In genomic region chr12:55925371-55925770, GRCh38 we compare ENCODE assay signal across 10 cellular contexts. TPM values are rescaled to one million over a fixed set of nuclear protein-coding genes. Genes with fewer than 3 reads are reported as not detected.
DNase-seq lines count a peak whose midpoint lies in the region; ATAC-seq and TF ChIP-seq lines count a peak whose summit lies in the region.
"Had no signal": no experiment of that assay in that cellular context is flagged by ENCODE, and none has a peak within 500 bp of the region (broad histone marks: within the 10 kb centered on the region; RNA-seq: fewer than 3 reads in every experiment).

No MANE protein-coding gene starts in this region.

- H3K36me3 Mint-ChIP-seq in activated CD4-positive, alpha-beta T cell treated with anti-CD3 and anti-CD28 coated beads, Interleukin-2, amount 10 ng/mL, durations not matched to agents 7 days and 5 days (ENCODE audit: low read depth): peaks cover 50% of the 10 kb centered on the region

- H3K4me3 Mint-ChIP-seq in activated CD4-positive, alpha-beta T cell treated with anti-CD3 and anti-CD28 coated beads, Interleukin-2, amount 10 ng/mL, durations not matched to agents 7 days and 5 days: peak overlapping the region; percentile 89

- peak overlapping the region; percentile 96 for H3K4me3 ChIP-seq in NB4 (ENCODE audit: low read depth, low read length)
- H3K4me3 ChIP-seq in choroid plexus epithelial cell (ENCODE audit: low read depth, low read length): no peak overlapping the region
- peak overlapping the region in 1 of 2 donors; percentile 73 for H3K4me3 ChIP-seq in prostate gland
- no peak overlapping the region for H3K4me3 ChIP-seq in left lung

- H3K9me3 ChIP-seq in prostate gland: no peaks in the 10 kb centered on the region
- no peaks in the 10 kb centered on the region for H3K9me3 ChIP-seq in left lung
- H3K9me3 ChIP-seq: heart left ventricle had no signal

- CTCF ChIA-PET in activated CD4-positive, alpha-beta T cell treated with anti-CD3 and anti-CD28 coated beads, Interleukin-2, amount 10 ng/mL, durations not matched to agents 7 days and 5 days (lab: Charles Lee): interaction anchor here (0.6 to 6.8 kb wide), 15 partner anchors 9 to 209 kb away, joined by 3 to 45 read pairs (median 4); partner anchors contain the start of genes BLOC1S1, DNAJC14, ORMDL2 and RAB5B

- intact Hi-C loops in prostate gland (cut with DNase I) (loop anchor here (5.0 kb wide), 2 partner anchors 108 to 198 kb away; partner anchors contain the start of genes CD63, ORMDL2 and SARNP), left lung (cut with DNase I) (loop anchor here in 1 of 2 donors (10.0 kb wide), 1 partner anchor 91 kb away; no protein-coding TSS in a partner anchor)

- H3K4me1 ChIP-seq in prostate gland (replicated peaks) (peaks cover 12% of the 10 kb centered on the region), left lung (peaks cover 13 to 61% of the 10 kb centered on the region in 2 donors)

- TF ChIP-seq POLR2A in NB4 (IDR thresholded peaks at IDR 0.05; ENCODE audit: extremely low read depth, insufficient read length): no peak
- TF ChIP-seq POLR2A in prostate gland (IDR thresholded peaks at IDR 0.05): no peak

- H3K4me1 Mint-ChIP-seq in activated CD4-positive, alpha-beta T cell treated with anti-CD3 and anti-CD28 coated beads, Interleukin-2, amount 10 ng/mL, durations not matched to agents 7 days and 5 days: peaks cover 48% of the 10 kb centered on the region

- POLR2A ChIA-PET in activated CD4-positive, alpha-beta T cell treated with anti-CD3 and anti-CD28 coated beads, Interleukin-2, amount 10 ng/mL, durations not matched to agents 7 days and 5 days (lab: Charles Lee): no interaction called here

- no peaks in the 10 kb centered on the region for H3K27me3 Mint-ChIP-seq in activated CD4-positive, alpha-beta T cell treated with anti-CD3 and anti-CD28 coated beads, Interleukin-2, amount 10 ng/mL, durations not matched to agents 7 days and 5 days

- H3K27ac ChIP-seq in prostate gland: peak overlapping the region; percentile 94 to 97
- no peak overlapping the region for H3K27ac ChIP-seq in substantia nigra (ENCODE audit: low read depth, low read length, poor library complexity, severe bottlenecking)
- H3K27ac ChIP-seq in left lung: peak overlapping the region in 1 of 2 donors; percentile 10

- DNase-seq in activated CD4-positive, alpha-beta T cell treated with anti-CD3 and anti-CD28 coated beads, Interleukin-2, amount 10 ng/mL, durations not matched to agents 7 days and 5 days: no peak
- DNase-seq in activated CD4-positive, alpha-beta T cell treated with anti-CD3 and anti-CD28 coated beads for 4 hours: no peak
- DNase-seq in NB4 (ENCODE audit: low read depth) (no peak), choroid plexus epithelial cell (ENCODE audit: low read depth) (peak; percentile 4), prostate gland (ENCODE audit: low spot score) (no peak), substantia nigra (lab: John Stamatoyannopoulos, UW) (no peak), left lung (no peak)
- DNase-seq: heart left ventricle, NCI-H1417 had no signal

- no peaks in the 10 kb centered on the region for H3K9me3 Mint-ChIP-seq in activated CD4-positive, alpha-beta T cell treated with anti-CD3 and anti-CD28 coated beads, Interleukin-2, amount 10 ng/mL, durations not matched to agents 7 days and 5 days

- peak overlapping the region; percentile 99 for H3K27ac Mint-ChIP-seq in activated CD4-positive, alpha-beta T cell treated with anti-CD3 and anti-CD28 coated beads, Interleukin-2, amount 10 ng/mL, durations not matched to agents 7 days and 5 days

- H3K36me3 ChIP-seq in prostate gland (no peaks in the 10 kb centered on the region), left lung (peaks cover 0 to 30% of the 10 kb centered on the region in 2 donors)

- WGBS in prostate gland: 82% methylated on average over 4 of the region's 4 CpGs

- ATAC-seq in GM18907 (IDR thresholded peaks at IDR 0.05; ENCODE audit: unreplicated experiment) (no peak), left lung (no peak)
- ATAC-seq: heart left ventricle had no signal

- TF ChIP-seq CTCF in NB4 (IDR thresholded peaks at IDR 0.05; ENCODE audit: low read depth, low read length) (no peak), choroid plexus epithelial cell (conservative IDR thresholded peaks at IDR 0.05; ENCODE audit: low read depth, low read length) (no peak), prostate gland (IDR thresholded peaks at IDR 0.05) (no peak), left lung (IDR thresholded peaks at IDR 0.05) (no peak)

- H3K27me3 ChIP-seq in prostate gland (replicated peaks; ENCODE audit: insufficient read depth) (no peaks in the 10 kb centered on the region), left lung (no peaks in the 10 kb centered on the region)
- H3K27me3 ChIP-seq: heart left ventricle had no signal

RNA-seq across cellular contexts. Expression of gene PYM1, which starts 2.3 kb away (rescaled TPM):
- total RNA-seq in activated CD4-positive, alpha-beta T cell treated with anti-CD3 and anti-CD28 coated beads, Interleukin-2, amount 10 ng/mL, durations not matched to agents 7 days and 5 days: 10 to 100 TPM; 50.3 to 50.7 TPM
- total RNA-seq in prostate gland (10 to 100 TPM; 89.0 to 94.5 TPM), left lung (10 to 100 TPM; 27.3 to 31.0 TPM)

RNA-seq across cellular contexts. Expression of gene DGKA, which starts 5.6 kb away (rescaled TPM):
- total RNA-seq in activated CD4-positive, alpha-beta T cell treated with anti-CD3 and anti-CD28 coated beads, Interleukin-2, amount 10 ng/mL, durations not matched to agents 7 days and 5 days: 100 to 1,000 TPM; 766 to 771 TPM
- total RNA-seq in prostate gland: 100 to 1,000 TPM in 1 of 2 donors, 10 to 100 TPM in 1; 74.9 to 161 TPM
- 10 to 100 TPM; 30.6 to 36.7 TPM for total RNA-seq in left lung

RNA-seq across cellular contexts. Expression of gene PMEL, which starts 40.5 kb away (rescaled TPM):
- under 1 TPM in 1 of 2 experiments, not detected in 1; 0.37 TPM for total RNA-seq in activated CD4-positive, alpha-beta T cell treated with anti-CD3 and anti-CD28 coated beads, Interleukin-2, amount 10 ng/mL, durations not matched to agents 7 days and 5 days
- total RNA-seq in prostate gland: 1 to 10 TPM in 1 of 2 donors, under 1 TPM in 1; 0.18 to 8.6 TPM
- total RNA-seq in left lung: 1 to 10 TPM in 1 of 2 donors, under 1 TPM in 1; 0.99 to 1.8 TPM

RNA-seq across cellular contexts. Expression of gene CDK2, which starts 41.3 kb away (rescaled TPM):
- 100 to 1,000 TPM in 1 of 2 experiments, 10 to 100 TPM in 1; 96.6 to 106 TPM for total RNA-seq in activated CD4-positive, alpha-beta T cell treated with anti-CD3 and anti-CD28 coated beads, Interleukin-2, amount 10 ng/mL, durations not matched to agents 7 days and 5 days
- total RNA-seq in prostate gland (10 to 100 TPM; 24.3 to 28.2 TPM), left lung (10 to 100 TPM; 34.1 to 40.3 TPM)

RNA-seq across cellular contexts. Expression of gene RAB5B, which starts 48.5 kb away (rescaled TPM):
- 10 to 100 TPM; 56.9 to 58.1 TPM for total RNA-seq in activated CD4-positive, alpha-beta T cell treated with anti-CD3 and anti-CD28 coated beads, Interleukin-2, amount 10 ng/mL, durations not matched to agents 7 days and 5 days
- total RNA-seq in prostate gland (100 to 1,000 TPM in 1 of 2 donors, 10 to 100 TPM in 1; 82.5 to 191 TPM), left lung (100 to 1,000 TPM; 116 to 175 TPM)

Comparison
In these comparisons a context has a peak if more than half of its experiments do, and no peak if none do; other contexts are left out.
1. RNA of gene DGKA, which starts 5.6 kb away (total RNA-seq): 766 to 771 TPM in activated CD4-positive, alpha-beta T cell treated with anti-CD3 and anti-CD28 coated beads, Interleukin-2, amount 10 ng/mL, durations not matched to agents 7 days and 5 days; 74.9 to 161 TPM in prostate gland and 30.6 to 36.7 TPM in left lung; every median in the first group is over 4 times any median in the second.